Comparison of ENCODE assay signal across 1 cellular context in genomic region chr10:25016349-25017246, GRCh38.
TF ChIP-seq lines count a peak whose summit lies in the region.

A gene with protein sequence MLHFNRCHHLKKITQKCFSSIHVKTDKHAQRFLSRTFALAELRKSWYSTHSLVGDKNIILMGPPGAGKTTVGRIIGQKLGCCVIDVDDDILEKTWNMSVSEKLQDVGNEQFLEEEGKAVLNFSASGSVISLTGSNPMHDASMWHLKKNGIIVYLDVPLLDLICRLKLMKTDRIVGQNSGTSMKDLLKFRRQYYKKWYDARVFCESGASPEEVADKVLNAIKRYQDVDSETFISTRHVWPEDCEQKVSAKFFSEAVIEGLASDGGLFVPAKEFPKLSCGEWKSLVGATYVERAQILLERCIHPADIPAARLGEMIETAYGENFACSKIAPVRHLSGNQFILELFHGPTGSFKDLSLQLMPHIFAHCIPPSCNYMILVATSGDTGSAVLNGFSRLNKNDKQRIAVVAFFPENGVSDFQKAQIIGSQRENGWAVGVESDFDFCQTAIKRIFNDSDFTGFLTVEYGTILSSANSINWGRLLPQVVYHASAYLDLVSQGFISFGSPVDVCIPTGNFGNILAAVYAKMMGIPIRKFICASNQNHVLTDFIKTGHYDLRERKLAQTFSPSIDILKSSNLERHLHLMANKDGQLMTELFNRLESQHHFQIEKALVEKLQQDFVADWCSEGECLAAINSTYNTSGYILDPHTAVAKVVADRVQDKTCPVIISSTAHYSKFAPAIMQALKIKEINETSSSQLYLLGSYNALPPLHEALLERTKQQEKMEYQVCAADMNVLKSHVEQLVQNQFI (plus strand): TSS chr10:25016612. CDS start chr10:25023224, 6,612 bp downstream.

TF ChIP-seq in HepG2, 621 proteins besides CTCF, POLR2A, EP300 and RAD21 (continued from another document and continues in another):
- TF ChIP-seq DMTF1 (CRISPR knock-in tag; IDR thresholded peaks at IDR 0.05) (no peak), TGIF2 (CRISPR knock-in tag; IDR thresholded peaks at IDR 0.05) (peak; percentile 12; the same call in 1 of the 2 replicates), RBM22 (optimal IDR thresholded peaks at IDR 0.05; ENCODE audit: low read length) (peak; percentile 57), HNRNPUL1 (IDR thresholded peaks at IDR 0.05; ENCODE audit: low read depth, low read length) (no peak), NFIB (CRISPR knock-in tag; IDR thresholded peaks at IDR 0.05; ENCODE audit: borderline replicate concordance) (0 out of 2 replicates have a peak, but pooled peaks have one; percentile 67), ZNF550 (CRISPR knock-in tag; IDR thresholded peaks at IDR 0.05; ENCODE audit: borderline replicate concordance) (0 out of 2 replicates have a peak, but pooled peaks have one; percentile 46), ZNF17 (CRISPR knock-in tag; IDR thresholded peaks at IDR 0.05) (no peak), ELF1 (CRISPR knock-in tag; IDR thresholded peaks at IDR 0.05) (peak; percentile 31; the same call in 1 of the 2 replicates), ZNF614 (CRISPR knock-in tag; IDR thresholded peaks at IDR 0.05; ENCODE audit: borderline replicate concordance) (0 out of 2 replicates have a peak, but pooled peaks have one; percentile 16), FOXO1 (CRISPR knock-in tag; IDR thresholded peaks at IDR 0.05) (peak; percentile 8; the same call in 1 of the 2 replicates), KAT2B (IDR thresholded peaks at IDR 0.05; ENCODE audit: borderline replicate concordance, low read depth, low read length) (no peak), SNRNP70 (IDR thresholded peaks at IDR 0.05; ENCODE audit: low read depth, low read length) (no peak), ZC3H13 (CRISPR knock-in tag; IDR thresholded peaks at IDR 0.05) (peak; percentile 80), HDAC2 (CRISPR knock-in tag; IDR thresholded peaks at IDR 0.05) (peak; percentile 66; the same call in 1 of the 2 replicates), PRDM15 (CRISPR knock-in tag; IDR thresholded peaks at IDR 0.05) (peak; percentile 62; the same call in 1 of the 2 replicates), SUZ12 (IDR thresholded peaks at IDR 0.05; ENCODE audit: low read depth, low read length) (no peak), SP5 (CRISPR knock-in tag; IDR thresholded peaks at IDR 0.05; ENCODE audit: borderline replicate concordance, low read depth) (peak; percentile 62), ZNF101 (CRISPR knock-in tag; IDR thresholded peaks at IDR 0.05; ENCODE audit: borderline replicate concordance, low read depth) (no peak), RAD51 (IDR thresholded peaks at IDR 0.05; ENCODE audit: borderline replicate concordance) (peak; percentile 92), ZNF382 (CRISPR knock-in tag; IDR thresholded peaks at IDR 0.05; ENCODE audit: borderline replicate concordance) (no peak), ZNF335 (CRISPR knock-in tag; IDR thresholded peaks at IDR 0.05) (peak; percentile 39; the same call in 1 of the 2 replicates), ZNF34 (CRISPR knock-in tag; IDR thresholded peaks at IDR 0.05; ENCODE audit: borderline replicate concordance) (no peak), ZNF280D (CRISPR knock-in tag; IDR thresholded peaks at IDR 0.05) (peak; percentile 66; the same call in 1 of the 2 replicates), ZNF563 (CRISPR knock-in tag; IDR thresholded peaks at IDR 0.05) (peak; percentile 96; the same call in 1 of the 2 replicates), ZNF841 (CRISPR knock-in tag; IDR thresholded peaks at IDR 0.05; ENCODE audit: borderline replicate concordance) (no peak), ZNF3 (CRISPR knock-in tag; IDR thresholded peaks at IDR 0.05) (no peak), IRX3 (CRISPR knock-in tag; IDR thresholded peaks at IDR 0.05; ENCODE audit: borderline replicate concordance, low read depth) (peak; percentile 97), SMAD9 (CRISPR knock-in tag; IDR thresholded peaks at IDR 0.05) (peak; percentile 92; the same call in 1 of the 2 replicates), ZNF724P (CRISPR knock-in tag; IDR thresholded peaks at IDR 0.05; ENCODE audit: borderline replicate concordance) (peak; percentile 95), ZNF75D (CRISPR knock-in tag; IDR thresholded peaks at IDR 0.05; ENCODE audit: borderline replicate concordance) (peak; percentile 92; the same call in 1 of the 2 replicates), ZNF354B (CRISPR knock-in tag; IDR thresholded peaks at IDR 0.05) (0 out of 2 replicates have a peak, but pooled peaks have one; percentile 57), LCORL (IDR thresholded peaks at IDR 0.05) (no peak), LCORL (CRISPR knock-in tag; IDR thresholded peaks at IDR 0.05) (peak; percentile 76), ZNF629 (CRISPR knock-in tag; conservative IDR thresholded peaks at IDR 0.05) (peak; percentile 60), ZMYM3 (CRISPR knock-in tag; IDR thresholded peaks at IDR 0.05) (no peak), TRIM22 (IDR thresholded peaks at IDR 0.05) (no peak), ZNF780A (CRISPR knock-in tag; IDR thresholded peaks at IDR 0.05) (no peak; the same call in 1 of the 2 replicates), ZNF782 (CRISPR knock-in tag; IDR thresholded peaks at IDR 0.05; ENCODE audit: borderline replicate concordance) (peak; percentile 81; the same call in 1 of the 2 replicates)
- TF ChIP-seq, protein P1, sequence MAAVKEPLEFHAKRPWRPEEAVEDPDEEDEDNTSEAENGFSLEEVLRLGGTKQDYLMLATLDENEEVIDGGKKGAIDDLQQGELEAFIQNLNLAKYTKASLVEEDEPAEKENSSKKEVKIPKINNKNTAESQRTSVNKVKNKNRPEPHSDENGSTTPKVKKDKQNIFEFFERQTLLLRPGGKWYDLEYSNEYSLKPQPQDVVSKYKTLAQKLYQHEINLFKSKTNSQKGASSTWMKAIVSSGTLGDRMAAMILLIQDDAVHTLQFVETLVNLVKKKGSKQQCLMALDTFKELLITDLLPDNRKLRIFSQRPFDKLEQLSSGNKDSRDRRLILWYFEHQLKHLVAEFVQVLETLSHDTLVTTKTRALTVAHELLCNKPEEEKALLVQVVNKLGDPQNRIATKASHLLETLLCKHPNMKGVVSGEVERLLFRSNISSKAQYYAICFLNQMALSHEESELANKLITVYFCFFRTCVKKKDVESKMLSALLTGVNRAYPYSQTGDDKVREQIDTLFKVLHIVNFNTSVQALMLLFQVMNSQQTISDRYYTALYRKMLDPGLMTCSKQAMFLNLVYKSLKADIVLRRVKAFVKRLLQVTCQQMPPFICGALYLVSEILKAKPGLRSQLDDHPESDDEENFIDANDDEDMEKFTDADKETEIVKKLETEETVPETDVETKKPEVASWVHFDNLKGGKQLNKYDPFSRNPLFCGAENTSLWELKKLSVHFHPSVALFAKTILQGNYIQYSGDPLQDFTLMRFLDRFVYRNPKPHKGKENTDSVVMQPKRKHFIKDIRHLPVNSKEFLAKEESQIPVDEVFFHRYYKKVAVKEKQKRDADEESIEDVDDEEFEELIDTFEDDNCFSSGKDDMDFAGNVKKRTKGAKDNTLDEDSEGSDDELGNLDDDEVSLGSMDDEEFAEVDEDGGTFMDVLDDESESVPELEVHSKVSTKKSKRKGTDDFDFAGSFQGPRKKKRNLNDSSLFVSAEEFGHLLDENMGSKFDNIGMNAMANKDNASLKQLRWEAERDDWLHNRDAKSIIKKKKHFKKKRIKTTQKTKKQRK (IDR thresholded peaks at IDR 0.05; ENCODE audit: low read length), result no peak
- TF ChIP-seq, protein P2, sequence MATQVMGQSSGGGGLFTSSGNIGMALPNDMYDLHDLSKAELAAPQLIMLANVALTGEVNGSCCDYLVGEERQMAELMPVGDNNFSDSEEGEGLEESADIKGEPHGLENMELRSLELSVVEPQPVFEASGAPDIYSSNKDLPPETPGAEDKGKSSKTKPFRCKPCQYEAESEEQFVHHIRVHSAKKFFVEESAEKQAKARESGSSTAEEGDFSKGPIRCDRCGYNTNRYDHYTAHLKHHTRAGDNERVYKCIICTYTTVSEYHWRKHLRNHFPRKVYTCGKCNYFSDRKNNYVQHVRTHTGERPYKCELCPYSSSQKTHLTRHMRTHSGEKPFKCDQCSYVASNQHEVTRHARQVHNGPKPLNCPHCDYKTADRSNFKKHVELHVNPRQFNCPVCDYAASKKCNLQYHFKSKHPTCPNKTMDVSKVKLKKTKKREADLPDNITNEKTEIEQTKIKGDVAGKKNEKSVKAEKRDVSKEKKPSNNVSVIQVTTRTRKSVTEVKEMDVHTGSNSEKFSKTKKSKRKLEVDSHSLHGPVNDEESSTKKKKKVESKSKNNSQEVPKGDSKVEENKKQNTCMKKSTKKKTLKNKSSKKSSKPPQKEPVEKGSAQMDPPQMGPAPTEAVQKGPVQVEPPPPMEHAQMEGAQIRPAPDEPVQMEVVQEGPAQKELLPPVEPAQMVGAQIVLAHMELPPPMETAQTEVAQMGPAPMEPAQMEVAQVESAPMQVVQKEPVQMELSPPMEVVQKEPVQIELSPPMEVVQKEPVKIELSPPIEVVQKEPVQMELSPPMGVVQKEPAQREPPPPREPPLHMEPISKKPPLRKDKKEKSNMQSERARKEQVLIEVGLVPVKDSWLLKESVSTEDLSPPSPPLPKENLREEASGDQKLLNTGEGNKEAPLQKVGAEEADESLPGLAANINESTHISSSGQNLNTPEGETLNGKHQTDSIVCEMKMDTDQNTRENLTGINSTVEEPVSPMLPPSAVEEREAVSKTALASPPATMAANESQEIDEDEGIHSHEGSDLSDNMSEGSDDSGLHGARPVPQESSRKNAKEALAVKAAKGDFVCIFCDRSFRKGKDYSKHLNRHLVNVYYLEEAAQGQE (IDR thresholded peaks at IDR 0.05; ENCODE audit: borderline replicate concordance in 1 of 2, low read depth in 1 of 2, low read length in 2 of 2), result peak in 1 of 2 experiments; percentile 21; a peak in 1 of 4 replicates
